ENCODE assay signal across 1 cellular context in the genomic region with DNA sequence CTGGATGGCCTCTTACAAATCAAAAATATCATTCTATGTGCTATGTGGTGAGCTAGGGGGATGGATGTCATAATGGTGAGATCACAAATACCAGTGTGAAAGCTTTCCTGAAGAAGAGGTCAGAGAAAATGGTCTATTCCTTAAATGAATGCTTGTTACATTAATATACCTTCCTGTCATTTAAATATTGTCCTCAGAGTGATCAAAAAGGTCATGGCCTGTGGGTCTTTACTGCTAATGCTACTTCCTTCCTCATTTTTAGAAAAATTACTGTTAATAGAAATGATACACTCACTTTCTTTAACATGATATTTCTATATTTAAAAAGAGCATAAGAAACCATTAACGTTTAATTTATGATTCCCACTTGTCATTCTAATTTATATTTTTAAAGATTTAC.
TF ChIP-seq lines count a peak whose summit lies in the region.

No MANE protein-coding gene starts in this region.

TF ChIP-seq in IMR-90, 13 proteins besides CTCF, POLR2A, EP300 and RAD21 (continued from another document):
- TF ChIP-seq, protein P1, sequence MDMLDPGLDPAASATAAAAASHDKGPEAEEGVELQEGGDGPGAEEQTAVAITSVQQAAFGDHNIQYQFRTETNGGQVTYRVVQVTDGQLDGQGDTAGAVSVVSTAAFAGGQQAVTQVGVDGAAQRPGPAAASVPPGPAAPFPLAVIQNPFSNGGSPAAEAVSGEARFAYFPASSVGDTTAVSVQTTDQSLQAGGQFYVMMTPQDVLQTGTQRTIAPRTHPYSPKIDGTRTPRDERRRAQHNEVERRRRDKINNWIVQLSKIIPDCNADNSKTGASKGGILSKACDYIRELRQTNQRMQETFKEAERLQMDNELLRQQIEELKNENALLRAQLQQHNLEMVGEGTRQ (IDR thresholded peaks at IDR 0.05; ENCODE audit: low read depth, low read length), result no peak
- TF ChIP-seq RCOR1 (IDR thresholded peaks at IDR 0.05; ENCODE audit: insufficient replicate concordance, low read length) (no peak), NFE2L2 (IDR thresholded peaks at IDR 0.05; ENCODE audit: low read depth, low read length) (no peak), CEBPB (IDR thresholded peaks at IDR 0.05; ENCODE audit: low read depth, low read length) (no peak), CHD1 (IDR thresholded peaks at IDR 0.05; ENCODE audit: low read depth, low read length) (no peak), MAZ (IDR thresholded peaks at IDR 0.05; ENCODE audit: borderline replicate concordance, low read depth, low read length) (no peak), RFX5 (IDR thresholded peaks at IDR 0.05; ENCODE audit: low read depth, low read length) (no peak), MAFK (IDR thresholded peaks at IDR 0.05; ENCODE audit: low read depth, low read length) (no peak), SMC3 (IDR thresholded peaks at IDR 0.05; ENCODE audit: low read depth, low read length) (no peak), MXI1 (IDR thresholded peaks at IDR 0.05; ENCODE audit: borderline replicate concordance, low read depth, low read length) (no peak)
TF ChIP-seq in IMR-90: peak in this region for 0.
